ENCODE assay signal across 26 cellular contexts in genomic region chr5:173795601-173796000, GRCh38.
DNase-seq lines count a peak whose midpoint lies in the region; ATAC-seq, FAIRE-seq and TF ChIP-seq lines count a peak whose summit lies in the region.
"Had no signal": no experiment of that assay in that cellular context is flagged by ENCODE, and none has a peak within 500 bp of the region (broad histone marks: within the 10 kb centered on the region; RNA-seq: fewer than 3 reads in every experiment).

No MANE protein-coding gene starts in this region.

- H3K14ac ChIP-seq in H1 (ENCODE audit: insufficient read length) = no peak overlapping the region

- peak overlapping the region; percentile 35; the same call in 1 of the 2 replicates for H2BK12ac ChIP-seq in H1 (ENCODE audit: low read depth, low read length)

- H3K79me1 ChIP-seq in H1 (ENCODE audit: low read depth, low read length) = no peaks in the 10 kb centered on the region

- H3K36me3 Mint-ChIP-seq in natural killer cell treated with Interleukin-12 subunit alpha and Interleukin-12 subunit beta and Interleukin-15 and Interleukin-18, amount 100 ng/mL, for 72 hours = no peaks in the 10 kb centered on the region
- no peaks in the 10 kb centered on the region for H3K36me3 Mint-ChIP-seq in natural killer cell

- H3K4me3 Mint-ChIP-seq in natural killer cell treated with Interleukin-12 subunit alpha and Interleukin-12 subunit beta and Interleukin-15 and Interleukin-18, amount 100 ng/mL, for 72 hours = no peak overlapping the region
- no peak overlapping the region for H3K4me3 Mint-ChIP-seq in natural killer cell
- H3K4me3 Mint-ChIP-seq: T-helper 2 cell treated with Interferon-gamma antibody and Interleukin-4, amounts not matched to agents 5 μg/mL and 100 μg/mL, for 36 hours had no signal

- no peak overlapping the region for H4K5ac ChIP-seq in H1 (ENCODE audit: insufficient read length, low read depth, low read length)

- H3K27ac ChIP-seq in H1 (ENCODE audit: low read depth, low read length) (no peak overlapping the region), HepG2 (ENCODE audit: extremely low read length, insufficient read depth, low read length) (peak overlapping the region; percentile 24)
- H3K27ac ChIP-seq: adrenal gland, C4-2B, esophagus muscularis mucosa, HL-60, SJSA1, WERI-Rb-1 had no signal

- ATAC-seq in natural killer cell treated with Interleukin-12 subunit alpha and Interleukin-12 subunit beta and Interleukin-15 and Interleukin-18, amount 100 ng/mL, for 72 hours = peak; percentile 2 to 13
- no peak for ATAC-seq in natural killer cell
- ATAC-seq in HepG2 = peak; percentile 32
- no peak for ATAC-seq in GM21619 (IDR thresholded peaks at IDR 0.05; ENCODE audit: unreplicated experiment)
- ATAC-seq: GM12878, left lobe of liver had no signal

- no TSS peak for BruUV-seq in HepG2 (replicated peaks; lab: Mats Ljungman, UMichigan)

- H3K9ac ChIP-seq in H1 (replicated peaks in 1 of 4; ENCODE audit: extremely low read depth in 1 of 4, low read depth in 3 of 4, low read length in 3 of 4) (no peak overlapping the region), HepG2 (ENCODE audit: insufficient read depth, low read depth, low read length) (no peak overlapping the region)

- CTCF ChIA-PET in H1 (lab: Charles Lee; ENCODE audit: partially characterized antibody) = interaction anchor here (0.6 to 4.6 kb wide), 4 partner anchors 9 to 281 kb away, joined by 3 to 24 read pairs (median 4); no protein-coding TSS in a partner anchor
- CTCF ChIA-PET in HepG2 (lab: Yijun Ruan, JAX; ENCODE audit: low intra/inter-chr PET ratio, low total read pairs) = no interaction called here

- H3K79me2 ChIP-seq in H1 (ENCODE audit: control insufficient read depth in 1 of 2, insufficient read depth in 2 of 2, low read length in 2 of 2) = no peaks in the 10 kb centered on the region
- H3K79me2 ChIP-seq in HepG2 (ENCODE audit: insufficient read depth, low read length) = no peaks in the 10 kb centered on the region

- peaks cover 0 to 2% (median 0%) of the 10 kb centered on the region in 4 experiments; a peak in 3 of 7 replicates for H3K4me1 ChIP-seq in H1 (replicated peaks in 1 of 4; ENCODE audit: control insufficient read depth in 3 of 4, insufficient read depth in 4 of 4, low read length in 3 of 4)
- H3K4me1 ChIP-seq in HepG2 (ENCODE audit: insufficient read depth, low read length) = peaks cover 76% of the 10 kb centered on the region
- H3K4me1 ChIP-seq: esophagus muscularis mucosa, SJSA1 had no signal

- 0 out of 2 replicates have a peak overlapping the region, but pooled peaks have one; percentile 8 for H2BK15ac ChIP-seq in H1 (ENCODE audit: low read length)

- peaks cover 5 to 13% of the 10 kb centered on the region in 2 donors for H3K27me3 Mint-ChIP-seq in natural killer cell treated with Interleukin-12 subunit alpha and Interleukin-12 subunit beta and Interleukin-15 and Interleukin-18, amount 100 ng/mL, for 72 hours
- H3K27me3 Mint-ChIP-seq in natural killer cell (ENCODE audit: low read depth in 2 of 2) = peaks cover 0 to 4% of the 10 kb centered on the region in 2 donors

- no peak for TF ChIP-seq RAD21 in H1 (IDR thresholded peaks at IDR 0.05 in 1 of 2, conservative IDR thresholded peaks at IDR 0.05 in 1 of 2; ENCODE audit: low read depth in 2 of 2, low read length in 2 of 2)
- TF ChIP-seq RAD21 in HepG2 (CRISPR knock-in tag; IDR thresholded peaks at IDR 0.05) = no peak

- TF ChIP-seq CTCF in natural killer cell (IDR thresholded peaks at IDR 0.05) (no peak), H1 (IDR thresholded peaks at IDR 0.05; ENCODE audit: control extremely low read depth in 1 of 3, insufficient read depth in 1 of 3, low read depth in 1 of 3, low read length in 3 of 3) (no peak), HepG2 (CRISPR knock-in tag; IDR thresholded peaks at IDR 0.05) (no peak)

- no peak overlapping the region for H2AFZ ChIP-seq in H1 (ENCODE audit: low read length)
- no peak overlapping the region for H2AFZ ChIP-seq in HepG2 (ENCODE audit: low read length)

- no peak overlapping the region for H2BK120ac ChIP-seq in H1 (replicated peaks; ENCODE audit: low read depth, low read length)

- no peak overlapping the region for H3K4me3 ChIP-seq in H1 (ENCODE audit: extremely low read depth in 1 of 4, insufficient read depth in 2 of 4, low read depth in 3 of 4, low read length in 4 of 4)
- H3K4me3 ChIP-seq in HepG2 (replicated peaks in 1 of 3; ENCODE audit: insufficient read depth in 1 of 3, low read depth in 2 of 3, low read length in 3 of 3) = no peak overlapping the region
- H3K4me3 ChIP-seq: adrenal gland, esophagus muscularis mucosa, GM12878, SJSA1, suprapubic skin had no signal

- H3K4me1 Mint-ChIP-seq in natural killer cell treated with Interleukin-12 subunit alpha and Interleukin-12 subunit beta and Interleukin-15 and Interleukin-18, amount 100 ng/mL, for 72 hours (ENCODE audit: low read depth in 2 of 2) = no peaks in the 10 kb centered on the region
- no peaks in the 10 kb centered on the region for H3K4me1 Mint-ChIP-seq in natural killer cell

- TF ChIP-seq POLR2A in H1 (IDR thresholded peaks at IDR 0.05; ENCODE audit: control extremely low read depth in 1 of 2, low read depth in 2 of 2, low read length in 2 of 2) (no peak), HepG2 (IDR thresholded peaks at IDR 0.05; ENCODE audit: insufficient read depth in 1 of 2, low read depth in 2 of 2, low read length in 2 of 2) (no peak)

- no peak overlapping the region for H2AK5ac ChIP-seq in H1 (ENCODE audit: low read depth, low read length)

- WGBS in H1 (ENCODE audit: extremely low coverage in 1 of 2, insufficient coverage in 1 of 2, insufficient read length in 1 of 2, insufficient replicate concordance in 2 of 2, low coverage in 1 of 2, low lambda C conversion rate in 2 of 2, missing lambda C conversion rate in 1 of 2), 2 experiments = 91% methylated on average over 1 of the region's 1 CpG; no CpG with 5 or more reads in 1 of the 2 experiments
- 62% methylated on average over 1 of the region's 1 CpG for WGBS in HepG2 (ENCODE audit: low lambda C conversion rate)

- H3K9me3 ChIP-seq in H1 (ENCODE audit: insufficient read depth in 2 of 2, low read depth in 1 of 2, low read length in 1 of 2) (no peaks in the 10 kb centered on the region), HepG2 (ENCODE audit: low read length) (no peaks in the 10 kb centered on the region)
- H3K9me3 ChIP-seq: adrenal gland, esophagus muscularis mucosa, SJSA1, suprapubic skin had no signal

- in situ Hi-C loops in HepG2 (cut with HindIII; ENCODE audit: extremely low pct_ligation_motif_present, low pct_unique_long_range_greater_than_20kb) = no loop called here

- H4K20me1 ChIP-seq in H1 (replicated peaks in 1 of 2; ENCODE audit: control insufficient read depth in 1 of 2, insufficient read depth in 2 of 2, low read length in 2 of 2) (no peaks in the 10 kb centered on the region), HepG2 (ENCODE audit: insufficient read depth, low read length) (no peaks in the 10 kb centered on the region)

- H3K23me2 ChIP-seq in H1 (ENCODE audit: low read depth, low read length) = 0 out of 2 replicates have a peak, but pooled peaks cover 2% of the 10 kb centered on the region

- no peak overlapping the region for H2BK5ac ChIP-seq in H1 (ENCODE audit: low read depth, low read length)

- H4K91ac ChIP-seq in H1 (replicated peaks; ENCODE audit: insufficient read length, low read length) = no peak overlapping the region

- H3K36me3 ChIP-seq in H1 (ENCODE audit: control insufficient read depth in 2 of 4, insufficient read depth in 4 of 4, low read length in 3 of 4) = no peaks in the 10 kb centered on the region; a peak in 2 of 8 replicates
- H3K36me3 ChIP-seq in HepG2 (replicated peaks in 1 of 2; ENCODE audit: control insufficient read depth in 1 of 2, insufficient read depth in 2 of 2, low read length in 2 of 2) = no peaks in the 10 kb centered on the region
- H3K36me3 ChIP-seq: adrenal gland, esophagus muscularis mucosa, SJSA1, suprapubic skin, WERI-Rb-1 had no signal

- H3K56ac ChIP-seq in H1 (replicated peaks; ENCODE audit: insufficient read length, low read depth, low read length) = no peak overlapping the region

- H3K4ac ChIP-seq in H1 (replicated peaks; ENCODE audit: insufficient read length, low read depth, low read length) = no peak overlapping the region

- H2BK20ac ChIP-seq in H1 (ENCODE audit: low read length) = no peak overlapping the region; the same call in 1 of the 2 replicates

- no peak overlapping the region for H3K23ac ChIP-seq in H1 (ENCODE audit: insufficient read length)

- no peak for TF ChIP-seq EP300 in H1 (IDR thresholded peaks at IDR 0.05; ENCODE audit: borderline replicate concordance in 1 of 2, low read depth in 2 of 2, low read length in 2 of 2)
- TF ChIP-seq EP300 in HepG2 (IDR thresholded peaks at IDR 0.05; ENCODE audit: low read depth in 2 of 2, low read length in 2 of 2) = no peak
- no peak for TF ChIP-seq EP300 in HepG2 (CRISPR knock-in tag; IDR thresholded peaks at IDR 0.05; ENCODE audit: borderline replicate concordance)

- DNase-seq in natural killer cell treated with Interleukin-12 subunit alpha and Interleukin-12 subunit beta and Interleukin-15 and Interleukin-18, amount 100 ng/mL, for 72 hours (ENCODE audit: low spot score) = no peak
- DNase-seq in natural killer cell = no peak
- DNase-seq in H1 (ENCODE audit: low read depth in 1 of 2, low spot score in 2 of 2) = no peak
- no peak for DNase-seq in HepG2 (ENCODE audit: low spot score)
- peak; percentile 65 for DNase-seq in ureter (ENCODE audit: low spot score)
- DNase-seq in EL = no peak
- no peak for DNase-seq in activated CD4-positive, alpha-beta T cell treated with anti-CD3 and anti-CD28 coated beads for 1 hour
- DNase-seq: activated CD4-positive, alpha-beta T cell treated with anti-CD3 and anti-CD28 coated beads, Interleukin-2, amount 50 U/mL, for 48 hours; activated gamma-delta T cell treated with Interleukin-2 at 50 U/mL for 16 hours; DMS 273 treated with DMSO at 0.1 percent for 48 hours; GF-D8; MM.1S; NCI-H1436; NCI-H526; occipital lobe; WERI-Rb-1 had no signal

- H3K9me3 Mint-ChIP-seq in natural killer cell treated with Interleukin-12 subunit alpha and Interleukin-12 subunit beta and Interleukin-15 and Interleukin-18, amount 100 ng/mL, for 72 hours = no peaks in the 10 kb centered on the region
- H3K9me3 Mint-ChIP-seq in natural killer cell = no peaks in the 10 kb centered on the region
- H3K9me3 Mint-ChIP-seq: T-helper 2 cell treated with Interferon-gamma antibody and Interleukin-4, amounts not matched to agents 5 μg/mL and 100 μg/mL, for 36 hours had no signal

- POLR2A ChIA-PET in H1 (lab: Charles Lee; ENCODE audit: partially characterized antibody) = interaction anchor here (1.0 kb wide), 1 partner anchor 168 kb away, joined by 3 read pairs; no protein-coding TSS in a partner anchor
- POLR2A ChIA-PET in HepG2 (lab: Yijun Ruan, JAX) = interaction anchor here (1.5 kb wide), 1 partner anchor 29 kb away, joined by 4 read pairs; no protein-coding TSS in a partner anchor

- H3K27me3 ChIP-seq in H1 (replicated peaks in 1 of 4; ENCODE audit: control insufficient read depth in 3 of 4, extremely low read depth in 1 of 4, insufficient read depth in 3 of 4, low read length in 3 of 4) = no peaks in the 10 kb centered on the region
- no peaks in the 10 kb centered on the region for H3K27me3 ChIP-seq in HepG2 (ENCODE audit: control insufficient read depth in 1 of 2, insufficient read depth in 2 of 2, low read length in 2 of 2)
- H3K27me3 ChIP-seq: adrenal gland, esophagus muscularis mucosa, SJSA1, suprapubic skin had no signal

- no peak overlapping the region for H3K18ac ChIP-seq in H1 (ENCODE audit: extremely low read depth, low read length)

- H3K4me2 ChIP-seq in H1 (ENCODE audit: insufficient read depth in 1 of 2, low read depth in 2 of 2, low read length in 2 of 2) (no peak overlapping the region), HepG2 (ENCODE audit: low read depth, low read length) (peak overlapping the region; percentile 82)

- FAIRE-seq in H1 (lab: Jason Lieb, UNC) = no peak
- no peak for FAIRE-seq in HepG2 (lab: Jason Lieb, UNC)
- FAIRE-seq: GM12878 had no signal

- intact Hi-C loops in natural killer cell (cut with micrococcal nuclease) = no loop called here
- intact Hi-C loops in HepG2 (cut with micrococcal nuclease; ENCODE audit: unreplicated experiment) = no loop called here

- H3K27ac Mint-ChIP-seq in natural killer cell treated with Interleukin-12 subunit alpha and Interleukin-12 subunit beta and Interleukin-15 and Interleukin-18, amount 100 ng/mL, for 72 hours = no peak overlapping the region
- H3K27ac Mint-ChIP-seq in natural killer cell = no peak overlapping the region
- H3K27ac Mint-ChIP-seq: T-helper 2 cell treated with Interferon-gamma antibody and Interleukin-4, amounts not matched to agents 5 μg/mL and 100 μg/mL, for 36 hours had no signal

- no peak overlapping the region for H4K8ac ChIP-seq in H1 (ENCODE audit: extremely low read depth, insufficient read depth, low read length)

Comparison
In these comparisons a context has a peak if more than half of its experiments do, and no peak if none do; other contexts are left out.
1. ATAC-seq: peak in natural killer cell treated with Interleukin-12 subunit alpha and Interleukin-12 subunit beta and Interleukin-15 and Interleukin-18, amount 100 ng/mL, for 72 hours (2 of 2) and HepG2 (single experiment); none in natural killer cell (0 of 3) and GM21619 (single experiment).